In genomic region chr6:149316740-149317655, GRCh38 we compare ENCODE assay signal across 8 cellular contexts. TPM values are rescaled to one million over a fixed set of nuclear protein-coding genes. Genes with fewer than 3 reads are reported as not detected.
A peak's percentile ranks its signal among the peaks of the same experiment; 100 is the strongest.
DNase-seq lines count a peak whose midpoint lies in the region; ATAC-seq and TF ChIP-seq lines count a peak whose summit lies in the region.

No MANE protein-coding gene starts in this region.

- no peaks in the 10 kb centered on the region for H3K36me3 Mint-ChIP-seq in neural progenitor cell

- no peak for TF ChIP-seq CTCF in LNCaP clone FGC (IDR thresholded peaks at IDR 0.05; ENCODE audit: control insufficient read depth, extremely low read depth, insufficient read depth)
- TF ChIP-seq CTCF in RWPE2 (IDR thresholded peaks at IDR 0.05; ENCODE audit: poor library complexity, severe bottlenecking): peak; percentile 21
- no peak for TF ChIP-seq CTCF in foreskin fibroblast (IDR thresholded peaks at IDR 0.05; ENCODE audit: low read depth, low read length)
- no peak for TF ChIP-seq CTCF in neural progenitor cell (IDR thresholded peaks at IDR 0.05)

- H3K27ac ChIP-seq in RWPE2 (ENCODE audit: poor library complexity, severe bottlenecking) (peak overlapping the region; percentile 92), neural progenitor cell (peak overlapping the region; percentile 99), stomach smooth muscle (ENCODE audit: low read length) (peak overlapping the region; percentile 91)

- peaks cover 41% of the 10 kb centered on the region for H4K20me1 ChIP-seq in neural progenitor cell (ENCODE audit: low read depth)

- H3K9me3 Mint-ChIP-seq in neural progenitor cell: no peaks in the 10 kb centered on the region

- H3K27ac Mint-ChIP-seq in neural progenitor cell: peak overlapping the region; percentile 86

- peak overlapping the region; percentile 90 for H3K4me2 ChIP-seq in neural progenitor cell

- H3K4me3 ChIP-seq in LNCaP clone FGC (ENCODE audit: low read depth, low read length) (peak overlapping the region; percentile 79), RWPE2 (ENCODE audit: severe bottlenecking) (peak overlapping the region; percentile 85), foreskin fibroblast (ENCODE audit: low read depth in 1 of 2, low read length in 2 of 2) (peak overlapping the region; percentile 82 to 92), neural progenitor cell (peak overlapping the region; percentile 99), stomach smooth muscle (ENCODE audit: low read length in 2 of 2) (peak overlapping the region; percentile 76 to 79)

- DNase-seq in ELR (ENCODE audit: low read depth) (peak; percentile 93), GOT3 (lab: John Stamatoyannopoulos, UW) (peak; percentile 69), LNCaP clone FGC (ENCODE audit: low read depth) (peak; percentile 53), RWPE2 (ENCODE audit: low spot score) (peak; percentile 83), activated gamma-delta T cell (lab: John Stamatoyannopoulos, UW) (peak; percentile 83), foreskin fibroblast (peak; percentile 91 to 97), neural progenitor cell (ENCODE audit: low spot score) (peak; percentile 98)

- H3K4me1 ChIP-seq in RWPE2 (ENCODE audit: insufficient read depth, poor library complexity, severe bottlenecking) (peaks cover 22% of the 10 kb centered on the region), neural progenitor cell (peaks cover 36% of the 10 kb centered on the region), stomach smooth muscle (ENCODE audit: control insufficient read depth, insufficient read depth, low read length) (peaks cover 5% of the 10 kb centered on the region)

- H3K4me1 Mint-ChIP-seq in neural progenitor cell: peaks cover 31% of the 10 kb centered on the region

- peak; percentile 91 for ATAC-seq in RWPE2 (ENCODE audit: low read depth)

- H2AFZ ChIP-seq in neural progenitor cell (replicated peaks): peak overlapping the region; percentile 98

- peaks cover 58% of the 10 kb centered on the region for H3K79me2 ChIP-seq in neural progenitor cell (ENCODE audit: low read depth)

- H3K9ac ChIP-seq in neural progenitor cell (peak overlapping the region; percentile 95), stomach smooth muscle (ENCODE audit: low read length in 2 of 2) (peak overlapping the region; percentile 71 to 82)

- peaks cover 13% of the 10 kb centered on the region for H3F3A ChIP-seq in neural progenitor cell (ENCODE audit: low read depth)

- no peaks in the 10 kb centered on the region for H3K9me3 ChIP-seq in RWPE2 (ENCODE audit: severe bottlenecking)
- no peaks in the 10 kb centered on the region for H3K9me3 ChIP-seq in neural progenitor cell (ENCODE audit: low read depth)
- no peaks in the 10 kb centered on the region for H3K9me3 ChIP-seq in stomach smooth muscle (ENCODE audit: control insufficient read depth in 2 of 2, low read length in 2 of 2)

- H3K36me3 ChIP-seq in RWPE2 (ENCODE audit: low read depth) (no peaks in the 10 kb centered on the region), neural progenitor cell (no peaks in the 10 kb centered on the region), stomach smooth muscle (ENCODE audit: control insufficient read depth in 2 of 2, insufficient read depth in 2 of 2, low read length in 2 of 2) (no peaks in the 10 kb centered on the region)

- no peaks in the 10 kb centered on the region for H3K27me3 Mint-ChIP-seq in neural progenitor cell (ENCODE audit: insufficient read depth, low read depth)

- H3K27me3 ChIP-seq in RWPE2 (ENCODE audit: insufficient read depth, poor library complexity, severe bottlenecking) (no peaks in the 10 kb centered on the region), neural progenitor cell (no peaks in the 10 kb centered on the region), stomach smooth muscle (ENCODE audit: control insufficient read depth in 1 of 2, insufficient read depth in 2 of 2, low read length in 2 of 2) (no peaks in the 10 kb centered on the region)

- H3K4me3 Mint-ChIP-seq in neural progenitor cell: peak overlapping the region; percentile 90

RNA-seq across cellular contexts. Expression of gene TAB2, which starts 0.5 kb away (rescaled TPM):
- total RNA-seq in neural progenitor cell (ENCODE audit: low replicate concordance): 49.2 and 70.9 TPM in 2 replicates

Comparison
In these comparisons a context has a peak if more than half of its experiments do, and no peak if none do; other contexts are left out.
1. Peak in every context shown above with its lines: DNase-seq, ATAC-seq, H3K4me3 ChIP-seq and H3K27ac ChIP-seq.